8 cellular contexts compared by ENCODE assay signal in genomic region chr2:202588647-202589581, GRCh38. TPM values are rescaled to one million over a fixed set of nuclear protein-coding genes. Genes with fewer than 3 reads are reported as not detected.
DNase-seq lines count a peak whose midpoint lies in the region; ATAC-seq and TF ChIP-seq lines count a peak whose summit lies in the region.

No MANE protein-coding gene starts in this region.

- no peak overlapping the region for H3K27ac ChIP-seq in gastrocnemius medialis

- H3K27me3 ChIP-seq in GM06990 (replicated peaks; ENCODE audit: control insufficient read depth, insufficient read depth, low read length) (no peaks in the 10 kb centered on the region), gastrocnemius medialis (no peaks in the 10 kb centered on the region)

- TF ChIP-seq POLR2A in gastrocnemius medialis (IDR thresholded peaks at IDR 0.05) = no peak

- intact Hi-C loops in gastrocnemius medialis (cut with DNase I; ENCODE audit: low total_unique reads) = loop anchor here (2.0 to 5.0 kb wide), 3 partner anchors 46 to 282 kb away; partner anchors contain the start of genes FAM117B and ICA1L

- H3K36me3 ChIP-seq in GM06990 (ENCODE audit: control insufficient read depth, insufficient read depth, low read length) (no peaks in the 10 kb centered on the region), gastrocnemius medialis (no peaks in the 10 kb centered on the region)

- no peak for DNase-seq in GM06990 (ENCODE audit: extremely low read depth, insufficient read length)
- peak; percentile 40 for DNase-seq in NCI-H187 treated with DMSO at 0.1 percent for 48 hours (lab: John Stamatoyannopoulos, UW)
- peak; percentile 45 for DNase-seq in T-helper 9 cell
- peak; percentile 37 for DNase-seq in astrocyte of the cerebellum (ENCODE audit: low read depth)
- peak in 44 of 51 donors; percentile 2 to 60 (median 22) for DNase-seq in hypothalamus (lab: John Stamatoyannopoulos, UW)
- peak; percentile 29 to 52 for DNase-seq in gastrocnemius medialis

- ATAC-seq in HG02642 (IDR thresholded peaks at IDR 0.05; ENCODE audit: poor library complexity, unreplicated experiment) (peak; percentile 86), gastrocnemius medialis (peak; percentile 85 to 94), HG02623 (IDR thresholded peaks at IDR 0.05; ENCODE audit: unreplicated experiment) (no peak)

- H3K4me3 ChIP-seq in GM06990 (replicated peaks; ENCODE audit: low read depth, low read length) (no peak overlapping the region), astrocyte of the cerebellum (ENCODE audit: low read depth, low read length) (no peak overlapping the region), gastrocnemius medialis (peak overlapping the region; percentile 18 to 60 (median 30))

- in situ Hi-C loops in astrocyte of the cerebellum (cut with HindIII; ENCODE audit: low sequenced_read_pairs) (no loop called here), gastrocnemius medialis (cut with MboI; ENCODE audit: low sequenced_read_pairs in 4 of 4) (loop anchor here in 1 of 4 donors (25.0 kb wide), 1 partner anchor 298 kb away; no protein-coding TSS in a partner anchor)

- TF ChIP-seq CTCF in GM06990 (IDR thresholded peaks at IDR 0.05; ENCODE audit: insufficient read depth, low read length, poor library complexity, severe bottlenecking) (peak; percentile 88), astrocyte of the cerebellum (IDR thresholded peaks at IDR 0.05; ENCODE audit: low read depth, low read length, missing control alignments) (peak; percentile 94), gastrocnemius medialis (IDR thresholded peaks at IDR 0.05 in 4 of 5, conservative IDR thresholded peaks at IDR 0.05 in 1 of 5) (peak; percentile 65 to 95 (median 89))

- H3K4me1 ChIP-seq in gastrocnemius medialis = peaks cover 0 to 3% of the 10 kb centered on the region in 2 donors

- no peaks in the 10 kb centered on the region for H3K9me3 ChIP-seq in gastrocnemius medialis

RNA-seq across cellular contexts. Expression of gene FAM117B, which starts 45.9 kb away (rescaled TPM):
- 1 to 10 TPM; 1.5 to 4.5 (median 2.9) TPM for total RNA-seq in gastrocnemius medialis

Comparison
In these comparisons a context has a peak if more than half of its experiments do, and no peak if none do; other contexts are left out.
1. H3K4me3 ChIP-seq: peak in gastrocnemius medialis (4 of 4); none in GM06990 (single experiment) and astrocyte of the cerebellum (single experiment).
2. Peak in every context shown above with its lines, with median percentiles within 50 percentile points of each other: CTCF ChIP-seq.